13 cellular contexts compared by ENCODE assay signal in the genomic region with DNA sequence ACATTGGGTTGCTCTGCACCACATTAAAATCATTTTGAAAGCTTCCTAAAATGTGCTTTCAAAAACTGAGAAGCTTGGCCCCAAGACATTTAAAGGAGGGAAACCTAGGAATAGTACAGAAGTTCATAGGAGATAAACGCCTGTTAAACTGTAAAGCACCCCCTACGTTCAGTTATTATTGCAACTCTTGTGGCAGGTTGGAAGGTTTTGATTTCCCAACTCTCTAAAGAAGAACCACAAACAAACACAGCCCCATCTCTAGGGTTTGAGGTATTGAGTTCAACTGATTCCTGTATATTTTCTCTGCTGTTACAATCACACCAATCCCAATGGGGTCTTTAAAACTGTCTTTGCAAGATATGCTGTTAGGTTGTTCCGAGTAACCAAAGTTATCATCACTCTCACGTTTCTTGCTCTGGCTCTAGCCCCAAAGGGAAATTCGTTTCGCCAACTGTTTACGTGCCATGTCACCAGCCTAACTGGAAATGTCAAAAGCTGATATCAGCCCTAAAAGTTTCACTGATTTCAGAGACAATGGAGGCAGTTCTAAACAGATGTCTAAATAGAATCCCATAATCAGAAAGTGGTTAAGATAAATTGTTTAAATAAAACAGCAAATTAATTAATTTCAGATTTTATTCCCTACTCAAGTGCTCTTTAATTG. TPM values are rescaled to one million over a fixed set of nuclear protein-coding genes. Genes with fewer than 3 reads are reported as not detected.
A peak's percentile ranks its signal among the peaks of the same experiment; 100 is the strongest.
DNase-seq lines count a peak whose midpoint lies in the region; ATAC-seq, FAIRE-seq and TF ChIP-seq lines count a peak whose summit lies in the region.
"Had no signal": no experiment of that assay in that cellular context is flagged by ENCODE, and none has a peak within 500 bp of the region (broad histone marks: within the 10 kb centered on the region; RNA-seq: fewer than 3 reads in every experiment).

No MANE protein-coding gene starts in this region.

- peaks cover 87% of the 10 kb centered on the region for H3K27me3 Mint-ChIP-seq in activated naive CD4-positive, alpha-beta T cell treated with anti-CD3 and anti-CD28 coated beads, Interleukin-2, amount 10 ng/mL, durations not matched to agents 7 days and 5 days
- peaks cover 64% of the 10 kb centered on the region for H3K27me3 Mint-ChIP-seq in type B pancreatic cell

- no peak for DNase-seq in activated naive CD4-positive, alpha-beta T cell treated with anti-CD3 and anti-CD28 coated beads, Interleukin-2, amount 10 ng/mL, durations not matched to agents 7 days and 5 days
- DNase-seq in activated naive CD4-positive, alpha-beta T cell treated with anti-CD3 and anti-CD28 coated beads, Interleukin-2, amount 50 U/mL, for 16 hours: no peak
- DNase-seq in SJSA1 (ENCODE audit: low read depth in 1 of 2, low spot score in 2 of 2) (no peak), epithelial cell of prostate (ENCODE audit: low read depth, low spot score) (no peak), type B pancreatic cell (ENCODE audit: extremely low spot score, unreplicated experiment) (no peak), frontal cortex (ENCODE audit: low spot score in 2 of 2) (no peak), H7 (no peak)
- DNase-seq: activated CD4-positive, CD25-positive, alpha-beta regulatory T cell treated with anti-CD3 and anti-CD28 coated beads, Interleukin-2, amount 50 U/mL, for 72 hours; right cardiac atrium had no signal

- peaks cover 16% of the 10 kb centered on the region for H3K9me3 Mint-ChIP-seq in activated naive CD4-positive, alpha-beta T cell treated with anti-CD3 and anti-CD28 coated beads, Interleukin-2, amount 10 ng/mL, durations not matched to agents 7 days and 5 days
- H3K9me3 Mint-ChIP-seq in type B pancreatic cell: no peaks in the 10 kb centered on the region

- TF ChIP-seq CTCF in type B pancreatic cell (conservative IDR thresholded peaks at IDR 0.05): no peak

- H3K27me3 ChIP-seq in SJSA1 (replicated peaks): no peaks in the 10 kb centered on the region
- H3K27me3 ChIP-seq in H7 (ENCODE audit: control insufficient read depth, insufficient read depth, low read length): peaks cover 85% of the 10 kb centered on the region
- H3K27me3 ChIP-seq: MG63 had no signal

- peaks cover 56% of the 10 kb centered on the region for H3K4me1 ChIP-seq in SJSA1 (replicated peaks)

- no peak for FAIRE-seq in frontal cortex (lab: Jason Lieb, UNC)
- FAIRE-seq: GM12878 had no signal

- peak overlapping the region; percentile 72 for H3K4me3 Mint-ChIP-seq in activated naive CD4-positive, alpha-beta T cell treated with anti-CD3 and anti-CD28 coated beads, Interleukin-2, amount 10 ng/mL, durations not matched to agents 7 days and 5 days
- peak overlapping the region; percentile 91 for H3K4me3 Mint-ChIP-seq in type B pancreatic cell

- H3K9me3 ChIP-seq in SJSA1 (replicated peaks): no peaks in the 10 kb centered on the region
- H3K9me3 ChIP-seq: MG63 had no signal

- H3K36me3 ChIP-seq in SJSA1 (peaks cover 93% of the 10 kb centered on the region), H7 (replicated peaks; ENCODE audit: control insufficient read depth, insufficient read depth, low read length) (no peaks in the 10 kb centered on the region)

- H3K4me1 Mint-ChIP-seq in activated naive CD4-positive, alpha-beta T cell treated with anti-CD3 and anti-CD28 coated beads, Interleukin-2, amount 10 ng/mL, durations not matched to agents 7 days and 5 days: peaks cover 12% of the 10 kb centered on the region
- H3K4me1 Mint-ChIP-seq in type B pancreatic cell (ENCODE audit: unreplicated experiment): peaks cover 62% of the 10 kb centered on the region

- H3K36me3 Mint-ChIP-seq in activated naive CD4-positive, alpha-beta T cell treated with anti-CD3 and anti-CD28 coated beads, Interleukin-2, amount 10 ng/mL, durations not matched to agents 7 days and 5 days: peaks cover 10% of the 10 kb centered on the region
- H3K36me3 Mint-ChIP-seq in type B pancreatic cell: peaks cover 56% of the 10 kb centered on the region

- H3K27ac Mint-ChIP-seq in activated naive CD4-positive, alpha-beta T cell treated with anti-CD3 and anti-CD28 coated beads, Interleukin-2, amount 10 ng/mL, durations not matched to agents 7 days and 5 days: no peak overlapping the region
- H3K27ac Mint-ChIP-seq in type B pancreatic cell: peak overlapping the region; percentile 97
- H3K27ac Mint-ChIP-seq: CD14-positive monocyte had no signal

- H3K27ac ChIP-seq in SJSA1: peak overlapping the region; percentile 97
- peak overlapping the region; percentile 97 for H3K27ac ChIP-seq in epithelial cell of prostate

- H3K4me3 ChIP-seq in SJSA1 (no peak overlapping the region), H7 (ENCODE audit: insufficient read depth, low read depth, low read length) (no peak overlapping the region)

- no peak for ATAC-seq in GM19023 (IDR thresholded peaks at IDR 0.05; ENCODE audit: unreplicated experiment)

- CTCF ChIA-PET in activated naive CD4-positive, alpha-beta T cell treated with anti-CD3 and anti-CD28 coated beads, Interleukin-2, amount 10 ng/mL, durations not matched to agents 7 days and 5 days (lab: Charles Lee): no interaction called here

RNA-seq across cellular contexts. Expression of a gene that starts 12.1 kb away (rescaled TPM):
- 5.8 and 10.2 TPM in 2 replicates for total RNA-seq in SJSA1 (2014; rRNA removed; shearing (Covaris generic))
- total RNA-seq in type B pancreatic cell (ENCODE audit: low replicate concordance) (66.6 and 143 TPM in 2 replicates), frontal cortex (not detected)
- total RNA-seq in H7 (2014; rRNA removed; shearing (Covaris generic)): not detected in 2 replicates
